23 cellular contexts compared by ENCODE assay signal in the genomic region with DNA sequence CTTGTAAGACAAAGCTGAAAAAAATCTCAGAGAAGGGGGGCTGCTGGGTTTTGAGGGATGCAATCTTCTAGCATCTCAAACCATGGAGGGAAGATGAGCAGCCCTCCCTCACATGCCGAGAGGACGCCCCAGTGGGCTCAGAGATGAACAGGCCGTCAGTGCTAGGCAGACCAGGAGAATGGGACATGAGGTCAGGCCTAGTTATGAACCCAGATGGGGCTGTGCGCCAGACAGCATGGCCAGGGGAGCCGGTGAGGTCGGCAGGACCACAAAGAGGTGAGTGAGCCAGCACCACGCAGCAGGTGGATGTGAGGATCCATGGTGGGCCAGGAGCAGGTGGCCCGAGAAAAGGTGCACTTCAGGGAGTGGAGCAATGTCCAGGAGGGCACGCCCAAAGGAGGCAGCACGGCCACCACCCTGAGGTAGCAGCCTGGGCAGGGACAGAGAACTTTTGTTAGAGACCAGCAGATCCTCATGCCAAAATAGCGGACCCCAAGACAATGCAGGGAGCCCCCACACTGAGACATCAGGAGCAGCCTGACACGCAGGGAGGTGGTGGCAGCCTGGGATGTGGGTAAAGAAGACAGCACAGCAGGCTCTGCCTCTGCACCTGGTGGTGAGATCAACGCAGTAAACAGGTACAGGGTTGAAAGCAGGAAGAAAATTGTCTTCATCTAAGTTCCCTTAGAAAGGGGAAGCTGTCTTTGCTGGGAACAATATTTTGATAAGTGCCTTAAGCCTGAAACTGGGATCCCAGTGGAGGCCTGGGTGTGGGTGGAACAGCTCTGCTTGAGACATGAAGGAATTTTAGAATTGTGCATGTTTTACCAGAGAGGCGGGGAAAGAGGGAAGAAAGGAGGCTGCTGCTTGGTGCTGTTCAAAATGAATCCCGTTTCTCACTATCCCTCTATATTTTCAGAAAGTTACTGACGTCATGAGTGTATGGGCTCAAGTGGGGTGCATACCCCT. TPM values are rescaled to one million over a fixed set of nuclear protein-coding genes. Genes with fewer than 3 reads are reported as not detected.
DNase-seq lines count a peak whose midpoint lies in the region; ATAC-seq and TF ChIP-seq lines count a peak whose summit lies in the region.
"Had no signal": no experiment of that assay in that cellular context is flagged by ENCODE, and none has a peak within 500 bp of the region (broad histone marks: within the 10 kb centered on the region; RNA-seq: fewer than 3 reads in every experiment).

No MANE protein-coding gene starts in this region.

- ATAC-seq in psoas muscle: no peak
- no peak for ATAC-seq in activated CD4-positive, CD25-positive, alpha-beta regulatory T cell treated with anti-CD3 and anti-CD28 coated beads, Interleukin-2, amount 50 U/mL, for 24 hours
- ATAC-seq: GM23338, K562 had no signal

- no peaks in the 10 kb centered on the region for H3K27me3 ChIP-seq in psoas muscle (ENCODE audit: insufficient read depth in 3 of 3, low read length in 2 of 3)

- peaks cover 13% of the 10 kb centered on the region for H3K4me1 Mint-ChIP-seq in activated CD4-positive, alpha-beta T cell treated with anti-CD3 and anti-CD28 coated beads, Interleukin-2, amount 10 ng/mL, durations not matched to agents 24 days and 14 days
- H3K4me1 Mint-ChIP-seq in chondrocyte (ENCODE audit: low read depth) (peaks cover 66% of the 10 kb centered on the region), nephron (peaks cover 54% of the 10 kb centered on the region)

- no peak overlapping the region for H3K27ac ChIP-seq in psoas muscle
- H3K27ac ChIP-seq: 22Rv1 had no signal

- TF ChIP-seq CTCF in chondrocyte (IDR thresholded peaks at IDR 0.05) (no peak), nephron (IDR thresholded peaks at IDR 0.05; ENCODE audit: unreplicated experiment in 3 of 3) (no peak), psoas muscle (IDR thresholded peaks at IDR 0.05) (no peak)

- H3K27me3 Mint-ChIP-seq in activated CD4-positive, alpha-beta T cell treated with anti-CD3 and anti-CD28 coated beads, Interleukin-2, amount 10 ng/mL, durations not matched to agents 24 days and 14 days: no peaks in the 10 kb centered on the region
- H3K27me3 Mint-ChIP-seq in chondrocyte (ENCODE audit: low read depth) (no peaks in the 10 kb centered on the region), nephron (ENCODE audit: low read depth) (no peaks in the 10 kb centered on the region)

- 70 to 84% (median 82%) methylated on average over 16 of the region's 16 CpGs for WGBS in psoas muscle, 3 donors

- peak overlapping the region; percentile 17 for H3K27ac Mint-ChIP-seq in activated CD4-positive, alpha-beta T cell treated with anti-CD3 and anti-CD28 coated beads, Interleukin-2, amount 10 ng/mL, durations not matched to agents 24 days and 14 days
- H3K27ac Mint-ChIP-seq in chondrocyte (ENCODE audit: unreplicated experiment): peak overlapping the region; percentile 37
- peak overlapping the region; percentile 30 to 84 (median 38) for H3K27ac Mint-ChIP-seq in nephron
- H3K27ac Mint-ChIP-seq: HFFc6 had no signal

- peaks cover 16% of the 10 kb centered on the region for H3K4me1 ChIP-seq in psoas muscle

- no peak for DNase-seq in activated CD4-positive, alpha-beta T cell treated with anti-CD3 and anti-CD28 coated beads, Interleukin-2, amount 10 ng/mL, durations not matched to agents 24 days and 14 days
- DNase-seq in activated CD4-positive, alpha-beta T cell treated with anti-CD3 and anti-CD28 coated beads, Interleukin-2, amount 50 U/mL, for 1 hour: no peak
- DNase-seq in chondrocyte (ENCODE audit: low spot score) (no peak), SW480 (ENCODE audit: low spot score) (no peak), cerebellar cortex (ENCODE audit: low spot score) (no peak), psoas muscle (no peak)
- DNase-seq: AML-193, COR-L47, GF-D8, HFFc6, NCI-H1092 treated with DMSO at 0.1 percent for 48 hours, NCI-H1694, NCI-H2081 treated with DMSO at 0.1 percent for 48 hours, NCI-H748 treated with DMSO at 0.1 percent for 48 hours, OCI-M1, RPMI8226, SHP77 treated with DMSO at 0.1 percent for 48 hours, SK-N-SH had no signal

- H3K9me3 ChIP-seq in psoas muscle: no peaks in the 10 kb centered on the region
- H3K9me3 ChIP-seq: SK-N-SH had no signal

- H3K36me3 Mint-ChIP-seq in activated CD4-positive, alpha-beta T cell treated with anti-CD3 and anti-CD28 coated beads, Interleukin-2, amount 10 ng/mL, durations not matched to agents 24 days and 14 days (ENCODE audit: low read depth): peaks cover 14% of the 10 kb centered on the region
- H3K36me3 Mint-ChIP-seq in chondrocyte (ENCODE audit: low read depth) (peaks cover 2% of the 10 kb centered on the region), nephron (ENCODE audit: low read depth) (peaks cover 32% of the 10 kb centered on the region)

- intact Hi-C loops in activated CD4-positive, alpha-beta T cell treated with anti-CD3 and anti-CD28 coated beads, Interleukin-2, amount 10 ng/mL, durations not matched to agents 24 days and 14 days (cut with micrococcal nuclease): no loop called here
- intact Hi-C loops in psoas muscle (cut with DNase I): no loop called here

- no peaks in the 10 kb centered on the region for H3K9me3 Mint-ChIP-seq in activated CD4-positive, alpha-beta T cell treated with anti-CD3 and anti-CD28 coated beads, Interleukin-2, amount 10 ng/mL, durations not matched to agents 24 days and 14 days
- H3K9me3 Mint-ChIP-seq in chondrocyte (ENCODE audit: low read depth) (peaks cover 3% of the 10 kb centered on the region), nephron (peaks cover 6% of the 10 kb centered on the region)
- H3K9me3 Mint-ChIP-seq: GM23338, HFFc6 had no signal

- no peak overlapping the region for H3K4me3 Mint-ChIP-seq in activated CD4-positive, alpha-beta T cell treated with anti-CD3 and anti-CD28 coated beads, Interleukin-2, amount 10 ng/mL, durations not matched to agents 24 days and 14 days
- H3K4me3 Mint-ChIP-seq in chondrocyte (ENCODE audit: unreplicated experiment) (peak overlapping the region; percentile 19), nephron (no peak overlapping the region)
- H3K4me3 Mint-ChIP-seq: GM23338, HFFc6 had no signal

- peaks cover 0 to 6% of the 10 kb centered on the region in 2 donors for H3K36me3 ChIP-seq in psoas muscle (ENCODE audit: insufficient read depth in 1 of 2, low read depth in 1 of 2)

- no peak overlapping the region for H3K4me3 ChIP-seq in psoas muscle
- H3K4me3 ChIP-seq: GM23338, K562 had no signal

RNA-seq across cellular contexts. Expression of gene MCRS1, which starts 17.8 kb away (rescaled TPM):
- 71.4 and 79.6 TPM in 2 replicates for total RNA-seq in activated CD4-positive, alpha-beta T cell treated with anti-CD3 and anti-CD28 coated beads, Interleukin-2, amount 10 ng/mL, durations not matched to agents 24 days and 14 days
- total RNA-seq in chondrocyte: 44.9 to 55.9 TPM (median 47.2 TPM) in 3 replicates
- 10 to 100 TPM; 39.1 to 82.3 (median 55.1) TPM for total RNA-seq in psoas muscle
- 10 to 100 TPM; 24.3 to 54.9 (median 31.9) TPM for polyA plus RNA-seq in psoas muscle

RNA-seq across cellular contexts. Expression of gene FAM186B, which starts 19.7 kb away (rescaled TPM):
- total RNA-seq in activated CD4-positive, alpha-beta T cell treated with anti-CD3 and anti-CD28 coated beads, Interleukin-2, amount 10 ng/mL, durations not matched to agents 24 days and 14 days: 0.16 and 0.33 TPM in 2 replicates
- 0.27 to 0.51 TPM (median 0.46 TPM) in 3 replicates for total RNA-seq in chondrocyte
- under 1 TPM; 0.44 to 0.63 (median 0.46) TPM for total RNA-seq in psoas muscle
- under 1 TPM; 0.04 to 1.00 (median 0.23) TPM for polyA plus RNA-seq in psoas muscle

RNA-seq across cellular contexts. Expression of gene PRPF40B, which starts 37.6 kb away (rescaled TPM):
- total RNA-seq in activated CD4-positive, alpha-beta T cell treated with anti-CD3 and anti-CD28 coated beads, Interleukin-2, amount 10 ng/mL, durations not matched to agents 24 days and 14 days: 12.3 and 12.7 TPM in 2 replicates
- total RNA-seq in chondrocyte (12.5 to 23.9 TPM (median 15.1 TPM) in 3 replicates), psoas muscle (10 to 100 TPM; 24.5 to 26.1 (median 25.3) TPM)
- 10 to 100 TPM; 10.1 to 18.8 (median 15.7) TPM for polyA plus RNA-seq in psoas muscle

RNA-seq across cellular contexts. Expression of gene KCNH3, which starts 46.9 kb away (rescaled TPM):
- total RNA-seq in activated CD4-positive, alpha-beta T cell treated with anti-CD3 and anti-CD28 coated beads, Interleukin-2, amount 10 ng/mL, durations not matched to agents 24 days and 14 days: 1.5 and 2.1 TPM in 2 replicates
- total RNA-seq in chondrocyte: 0.10 to 0.27 TPM in 2 of 3 replicates, not detected in the other
- total RNA-seq in psoas muscle: under 1 TPM in 2 of 4 donors, not detected in 2; 0.04 to 0.32 TPM
- polyA plus RNA-seq in psoas muscle: under 1 TPM in 2 of 3 donors, not detected in 1; 0.04 to 0.07 TPM
